In genomic region chr9:76090909-76091308, GRCh38 we compare ENCODE assay signal across 28 cellular contexts.
"Had no signal": no experiment of that assay in that cellular context is flagged by ENCODE, and none has a peak within 500 bp of the region (broad histone marks: within the 10 kb centered on the region; RNA-seq: fewer than 3 reads in every experiment).

No MANE protein-coding gene starts in this region.

- H3K36me3 Mint-ChIP-seq: memory B cell; naive B cell; natural killer cell treated with Interleukin-12 subunit alpha and Interleukin-12 subunit beta and Interleukin-15 and Interleukin-18, amount 100 ng/mL, for 72 hours; stimulated activated naive B cell treated with anti-CD40 and anti-IgM and Interleukin-4, amounts not matched to agents 10 μg/mL and 1 μg/mL and 100 μg/mL, for 72 hours had no signal

- H3K4me3 ChIP-seq: dorsolateral prefrontal cortex, gastrocnemius medialis, heart left ventricle, lung, mucosa of descending colon, prostate gland, right atrium auricular region, spleen, thoracic aorta, tibial nerve, upper lobe of right lung, uterus had no signal

- H3K27ac ChIP-seq: dorsolateral prefrontal cortex, epithelial cell of prostate, gastrocnemius medialis, heart left ventricle, prostate gland, right atrium auricular region, spleen, thoracic aorta, tibial nerve, upper lobe of right lung, uterus had no signal

- H3K27me3 ChIP-seq: dorsolateral prefrontal cortex, gastrocnemius medialis, heart left ventricle, right atrium auricular region, spleen, tibial nerve, upper lobe of right lung, uterus had no signal

- H3K36me3 ChIP-seq: gastrocnemius medialis, prostate gland, right atrium auricular region, spleen, upper lobe of right lung, uterus had no signal

- H3K27ac Mint-ChIP-seq: immature natural killer cell; memory B cell; mesothelial cell of epicardium; natural killer cell treated with Interleukin-12 subunit alpha and Interleukin-12 subunit beta and Interleukin-15 and Interleukin-18, amount 100 ng/mL, for 72 hours; stimulated activated naive B cell treated with anti-CD40 and anti-IgM and Interleukin-4, amounts not matched to agents 10 μg/mL and 1 μg/mL and 100 μg/mL, for 72 hours; stimulated activated naive CD8-positive, alpha-beta T cell treated with anti-CD3 and anti-CD28 coated beads, Interleukin-15, Interleukin-2, amounts not matched to agents 100 ng/mL and 50 ng/mL, for 24 hours had no signal

- H3K9me3 ChIP-seq: gastrocnemius medialis, heart left ventricle, mucosa of descending colon, prostate gland, right atrium auricular region, spleen, thoracic aorta, tibial nerve, upper lobe of right lung, uterus had no signal

- H3K4me1 ChIP-seq: heart left ventricle, prostate gland, right atrium auricular region, upper lobe of right lung, uterus had no signal

- DNase-seq: dorsolateral prefrontal cortex; effector CD4-positive, alpha-beta T cell; foreskin fibroblast; gastrocnemius medialis; heart left ventricle; hippocampal formation; immature natural killer cell; mucosa of descending colon; naive B cell; nucleus accumbens; spleen; stimulated activated CD4-positive, alpha-beta T cell treated with anti-CD3 and anti-CD28 coated beads, Interleukin-4, amount 100 ng/mL, for 4 hours; stimulated activated naive B cell treated with anti-CD40 and anti-IgM and Interleukin-4, amounts not matched to agents 10 μg/mL and 1 μg/mL and 100 μg/mL, for 72 hours; upper lobe of right lung; uterus had no signal

- H3K4me3 Mint-ChIP-seq: immature natural killer cell; memory B cell; mesothelial cell of epicardium; naive B cell; natural killer cell treated with Interleukin-12 subunit alpha and Interleukin-12 subunit beta and Interleukin-15 and Interleukin-18, amount 100 ng/mL, for 72 hours; stimulated activated naive B cell treated with anti-CD40 and anti-IgM and Interleukin-4, amounts not matched to agents 10 μg/mL and 1 μg/mL and 100 μg/mL, for 72 hours; stimulated activated naive CD8-positive, alpha-beta T cell treated with anti-CD3 and anti-CD28 coated beads, Interleukin-15, Interleukin-2, amounts not matched to agents 100 ng/mL and 50 ng/mL, for 24 hours had no signal

- H3K9me3 Mint-ChIP-seq: immature natural killer cell; memory B cell; mesothelial cell of epicardium; natural killer cell treated with Interleukin-12 subunit alpha and Interleukin-12 subunit beta and Interleukin-15 and Interleukin-18, amount 100 ng/mL, for 72 hours; stimulated activated naive CD8-positive, alpha-beta T cell treated with anti-CD3 and anti-CD28 coated beads, Interleukin-15, Interleukin-2, amounts not matched to agents 100 ng/mL and 50 ng/mL, for 24 hours had no signal

- ATAC-seq: esophagus mucosa; gastrocnemius medialis; heart left ventricle; left lobe of liver; mucosa of descending colon; natural killer cell treated with Interleukin-12 subunit alpha and Interleukin-12 subunit beta and Interleukin-15 and Interleukin-18, amount 100 ng/mL, for 72 hours; sciatic nerve; stimulated activated naive B cell treated with anti-CD40 and anti-IgM and Interleukin-4, amounts not matched to agents 10 μg/mL and 1 μg/mL and 100 μg/mL, for 72 hours; upper lobe of right lung had no signal

- H3K4me1 Mint-ChIP-seq: immature natural killer cell; memory B cell; mesothelial cell of epicardium; naive B cell; stimulated activated naive B cell treated with anti-CD40 and anti-IgM and Interleukin-4, amounts not matched to agents 10 μg/mL and 1 μg/mL and 100 μg/mL, for 72 hours had no signal

- H3K27me3 Mint-ChIP-seq: naive B cell; natural killer cell treated with Interleukin-12 subunit alpha and Interleukin-12 subunit beta and Interleukin-15 and Interleukin-18, amount 100 ng/mL, for 72 hours; stimulated activated naive B cell treated with anti-CD40 and anti-IgM and Interleukin-4, amounts not matched to agents 10 μg/mL and 1 μg/mL and 100 μg/mL, for 72 hours; stimulated activated naive CD8-positive, alpha-beta T cell treated with anti-CD3 and anti-CD28 coated beads, Interleukin-15, Interleukin-2, amounts not matched to agents 100 ng/mL and 50 ng/mL, for 24 hours had no signal
